Comparison of ENCODE assay signal across 8 cellular contexts in the genomic region with DNA sequence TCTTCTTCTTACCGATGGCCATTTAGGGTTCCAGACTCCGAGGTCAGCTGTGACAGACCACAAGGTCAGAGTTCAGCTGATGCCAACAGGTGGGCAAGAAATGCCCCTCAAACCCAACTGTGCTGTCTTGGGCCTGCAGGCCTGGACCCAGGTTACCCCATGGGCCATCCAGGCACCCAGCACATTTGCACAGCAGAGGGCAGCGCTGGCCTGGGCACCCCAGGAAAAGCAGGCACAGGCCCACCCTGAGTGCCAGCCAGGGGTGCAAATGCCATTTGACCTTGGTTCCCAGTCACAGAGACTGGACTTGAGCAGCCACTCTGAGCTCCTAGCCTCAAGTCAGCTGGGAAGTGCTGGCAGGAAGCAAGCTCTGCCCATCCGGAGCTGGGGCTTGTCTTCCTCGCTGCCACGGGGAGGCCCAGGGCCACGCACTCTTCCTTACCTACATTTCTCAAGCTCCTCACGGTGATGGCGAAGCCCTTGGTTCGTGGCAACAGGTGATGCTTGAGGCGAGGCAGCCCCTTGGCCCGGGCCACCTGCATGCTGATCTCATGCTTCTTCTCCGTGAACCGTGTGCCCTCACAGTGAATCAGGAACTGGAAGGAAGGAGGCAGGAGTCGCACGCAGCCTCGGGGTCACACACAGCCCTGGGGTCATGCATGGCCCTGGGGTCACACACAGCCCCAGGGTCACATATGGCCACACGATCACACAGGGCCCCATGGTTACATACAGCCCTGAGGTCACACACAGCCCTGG.
A peak's percentile ranks its signal among the peaks of the same experiment; 100 is the strongest.
DNase-seq lines count a peak whose midpoint lies in the region; ATAC-seq and TF ChIP-seq lines count a peak whose summit lies in the region.

No MANE protein-coding gene starts in this region.

- H3K4me1 Mint-ChIP-seq in stimulated activated memory B cell treated with anti-CD40 and anti-IgM and Interleukin-4, amounts not matched to agents 10 μg/mL and 1 μg/mL and 100 μg/mL, for 72 hours = no peaks in the 10 kb centered on the region

- DNase-seq in AG09309 (ENCODE audit: low read depth) = no peak
- DNase-seq in H7 = peak; percentile 76
- no peak for DNase-seq in ascending aorta (ENCODE audit: low spot score in 2 of 2)
- DNase-seq in left lobe of liver (ENCODE audit: low spot score) = peak; percentile 48
- DNase-seq in T-helper 2 cell = no peak

- H3K9me3 Mint-ChIP-seq in stimulated activated memory B cell treated with anti-CD40 and anti-IgM and Interleukin-4, amounts not matched to agents 10 μg/mL and 1 μg/mL and 100 μg/mL, for 72 hours = peaks cover 4% of the 10 kb centered on the region

- H3K36me3 Mint-ChIP-seq in stimulated activated memory B cell treated with anti-CD40 and anti-IgM and Interleukin-4, amounts not matched to agents 10 μg/mL and 1 μg/mL and 100 μg/mL, for 72 hours = peaks cover 11% of the 10 kb centered on the region

- peaks cover 4% of the 10 kb centered on the region for H3K36me3 ChIP-seq in H7 (replicated peaks; ENCODE audit: control insufficient read depth, insufficient read depth, low read length)
- peaks cover 2 to 5% of the 10 kb centered on the region in 2 donors for H3K36me3 ChIP-seq in ascending aorta

- H3K4me1 ChIP-seq in ascending aorta = no peaks in the 10 kb centered on the region

- no peak overlapping the region for H3K4me3 Mint-ChIP-seq in stimulated activated memory B cell treated with anti-CD40 and anti-IgM and Interleukin-4, amounts not matched to agents 10 μg/mL and 1 μg/mL and 100 μg/mL, for 72 hours

- H3K27me3 Mint-ChIP-seq in stimulated activated memory B cell treated with anti-CD40 and anti-IgM and Interleukin-4, amounts not matched to agents 10 μg/mL and 1 μg/mL and 100 μg/mL, for 72 hours = no peaks in the 10 kb centered on the region

- H3K27ac ChIP-seq in ascending aorta = no peak overlapping the region

- intact Hi-C loops in ascending aorta (cut with DNase I) = no loop called here

- H3K27ac Mint-ChIP-seq in stimulated activated memory B cell treated with anti-CD40 and anti-IgM and Interleukin-4, amounts not matched to agents 10 μg/mL and 1 μg/mL and 100 μg/mL, for 72 hours = no peak overlapping the region

- TF ChIP-seq CTCF in AG09309 (IDR thresholded peaks at IDR 0.05; ENCODE audit: control insufficient read depth, insufficient read depth, low read depth, low read length, missing control alignments) = peak; percentile 85
- TF ChIP-seq CTCF in ascending aorta (IDR thresholded peaks at IDR 0.05) = peak in 2 of 3 experiments; percentile 8 to 36

- H3K27me3 ChIP-seq in H7 (ENCODE audit: control insufficient read depth, insufficient read depth, low read length) (no peaks in the 10 kb centered on the region), ascending aorta (no peaks in the 10 kb centered on the region)

- ATAC-seq in left lobe of liver (peak; percentile 86), HG03039 (IDR thresholded peaks at IDR 0.05; ENCODE audit: unreplicated experiment) (no peak), HG02571 (IDR thresholded peaks at IDR 0.05; ENCODE audit: unreplicated experiment) (no peak)
- no peak for ATAC-seq in stimulated activated memory B cell treated with anti-CD40 and anti-IgM and Interleukin-4, amounts not matched to agents 10 μg/mL and 1 μg/mL and 100 μg/mL, for 72 hours

- no peak overlapping the region for H3K4me3 ChIP-seq in AG09309 (ENCODE audit: control insufficient read depth, low read depth, low read length)
- H3K4me3 ChIP-seq in H7 (ENCODE audit: insufficient read depth, low read depth, low read length) = no peak overlapping the region
- H3K4me3 ChIP-seq in ascending aorta = no peak overlapping the region

- no peaks in the 10 kb centered on the region for H3K9me3 ChIP-seq in ascending aorta

Comparison
In these comparisons a context has a peak if more than half of its experiments do, and no peak if none do; other contexts are left out.
1. DNase-seq: peak in H7 (single experiment) and left lobe of liver (single experiment); none in AG09309 (single experiment), ascending aorta (0 of 2) and T-helper 2 cell (0 of 5).